In genomic region chr14:82861321-82861720, GRCh38 we compare ENCODE assay signal across 1 cellular context.
"Had no signal": no experiment of that assay in that cellular context is flagged by ENCODE, and none has a peak within 500 bp of the region (broad histone marks: within the 10 kb centered on the region; RNA-seq: fewer than 3 reads in every experiment).

No MANE protein-coding gene starts in this region.

- H3K4me3 ChIP-seq: MG63 had no signal

- H3K27me3 ChIP-seq: MG63 had no signal

- H3K36me3 ChIP-seq: MG63 had no signal

- H3K9me3 ChIP-seq: MG63 had no signal
